Comparison of ENCODE assay signal across 27 cellular contexts in genomic region chr7:5302577-5302976, GRCh38. TPM values are rescaled to one million over a fixed set of nuclear protein-coding genes. Genes with fewer than 3 reads are reported as not detected.
A peak's percentile ranks its signal among the peaks of the same experiment; 100 is the strongest.
DNase-seq lines count a peak whose midpoint lies in the region; ATAC-seq and TF ChIP-seq lines count a peak whose summit lies in the region.
"Had no signal": no experiment of that assay in that cellular context is flagged by ENCODE, and none has a peak within 500 bp of the region (broad histone marks: within the 10 kb centered on the region; RNA-seq: fewer than 3 reads in every experiment).

No MANE protein-coding gene starts in this region.

- TF ChIP-seq CTCF in WERI-Rb-1 (IDR thresholded peaks at IDR 0.05; ENCODE audit: low read depth, low read length) (peak; percentile 14; the same call in 1 of the 2 replicates), upper lobe of right lung (IDR thresholded peaks at IDR 0.05) (no peak), GM10266 (IDR thresholded peaks at IDR 0.05; ENCODE audit: control insufficient read depth, insufficient read depth, low read depth, missing control alignments) (no peak)

- ATAC-seq in activated T-cell treated with anti-CD3 and anti-CD28 coated beads, Interleukin-2, amount 50 U/mL, for 72 hours (replicated peaks in 1 of 2): peak; percentile 14 to 20
- ATAC-seq in activated T-cell treated with anti-CD3 and anti-CD28 coated beads, Interleukin-2, amount 50 U/mL, for 4 hours: no peak
- ATAC-seq in upper lobe of right lung (peak; percentile 21), GM19023 (IDR thresholded peaks at IDR 0.05; ENCODE audit: unreplicated experiment) (no peak)

- no peak for DNase-seq in activated T-cell treated with anti-CD3 and anti-CD28 coated beads, Interleukin-2, amount 50 U/mL, for 72 hours
- DNase-seq in activated T-cell treated with anti-CD3 and anti-CD28 coated beads, Interleukin-2, amount 50 U/mL, for 4 hours: no peak
- no peak for DNase-seq in WERI-Rb-1
- peak; percentile 59 for DNase-seq in islet precursor cell
- no peak for DNase-seq in upper lobe of right lung
- DNase-seq in NCI-H1930 (lab: John Stamatoyannopoulos, UW): no peak
- no peak for DNase-seq in GM10266 (ENCODE audit: extremely low spot score)
- DNase-seq: 8988T; activated CD4-positive, alpha-beta T cell treated with anti-CD3 and anti-CD28 coated beads for 4 hours; activated effector memory CD4-positive, alpha-beta T cell treated with anti-CD3 and anti-CD28 coated beads, Interleukin-2, amount 50 U/mL, for 16 hours; activated naive CD8-positive, alpha-beta T cell treated with anti-CD3 and anti-CD28 coated beads for 36 hours; activated T-cell treated with anti-CD3 and anti-CD28 coated beads for 4 hours; anterior cingulate cortex; colonic mucosa; DND-41; effector CD4-positive, alpha-beta T cell; GF-D8; MM.1S; NCI-H2081; NCI-H526; NK-92 treated with Interleukin-12 subunit alpha and Interleukin-12 subunit beta, amount 100 ng/mL, for 24 hours; posterior cingulate gyrus; SHP77; sigmoid colon; stimulated activated CD4-positive, alpha-beta T cell treated with anti-CD3 and anti-CD28 coated beads, Interleukin-12 subunit alpha, Interleukin-12 subunit beta, amount 100 ng/mL, for 4 hours; stimulated activated CD4-positive, alpha-beta T cell treated with anti-CD3 and anti-CD28 coated beads, Interleukin-2, amount 100 ng/mL, for 48 hours had no signal

- peaks cover under 1% of the 10 kb centered on the region for H3K27me3 Mint-ChIP-seq in activated T-cell treated with anti-CD3 and anti-CD28 coated beads, Interleukin-2, amount 50 U/mL, for 72 hours (ENCODE audit: low read depth)
- H3K27me3 Mint-ChIP-seq in activated T-cell treated with anti-CD3 and anti-CD28 coated beads, Interleukin-2, amount 50 U/mL, for 4 hours (ENCODE audit: low read depth): peaks cover 5% of the 10 kb centered on the region

- no peaks in the 10 kb centered on the region for H3K4me1 ChIP-seq in upper lobe of right lung
- H3K4me1 ChIP-seq: colonic mucosa, sigmoid colon had no signal

- H3K4me3 ChIP-seq in WERI-Rb-1 (ENCODE audit: low read depth, low read length) (no peak overlapping the region), upper lobe of right lung (no peak overlapping the region)
- H3K4me3 ChIP-seq: colonic mucosa, sigmoid colon had no signal

- H3K27ac ChIP-seq in WERI-Rb-1: no peak overlapping the region
- no peak overlapping the region for H3K27ac ChIP-seq in upper lobe of right lung
- H3K27ac ChIP-seq: colonic mucosa, sigmoid colon had no signal

- H3K4me3 Mint-ChIP-seq in activated T-cell treated with anti-CD3 and anti-CD28 coated beads, Interleukin-2, amount 50 U/mL, for 72 hours: no peak overlapping the region
- no peak overlapping the region for H3K4me3 Mint-ChIP-seq in activated T-cell treated with anti-CD3 and anti-CD28 coated beads, Interleukin-2, amount 50 U/mL, for 4 hours
- H3K4me3 Mint-ChIP-seq: activated naive CD8-positive, alpha-beta T cell treated with anti-CD3 and anti-CD28 coated beads for 36 hours had no signal

- H3K27me3 ChIP-seq in WERI-Rb-1 (ENCODE audit: insufficient read depth, low read depth, severe bottlenecking): no peaks in the 10 kb centered on the region
- H3K27me3 ChIP-seq in upper lobe of right lung: no peaks in the 10 kb centered on the region
- H3K27me3 ChIP-seq: colonic mucosa had no signal

- H3K9me3 ChIP-seq in WERI-Rb-1 (ENCODE audit: severe bottlenecking) (no peaks in the 10 kb centered on the region), upper lobe of right lung (no peaks in the 10 kb centered on the region)
- H3K9me3 ChIP-seq: colonic mucosa, sigmoid colon had no signal

- H3K36me3 Mint-ChIP-seq in activated T-cell treated with anti-CD3 and anti-CD28 coated beads, Interleukin-2, amount 50 U/mL, for 72 hours (ENCODE audit: insufficient read depth in 2 of 2): no peaks in the 10 kb centered on the region
- no peaks in the 10 kb centered on the region for H3K36me3 Mint-ChIP-seq in activated T-cell treated with anti-CD3 and anti-CD28 coated beads, Interleukin-2, amount 50 U/mL, for 4 hours (ENCODE audit: insufficient read depth)
- H3K36me3 Mint-ChIP-seq: activated naive CD8-positive, alpha-beta T cell treated with anti-CD3 and anti-CD28 coated beads for 36 hours had no signal

- intact Hi-C loops in upper lobe of right lung (cut with DNase I): no loop called here

- H3K4me1 Mint-ChIP-seq in activated T-cell treated with anti-CD3 and anti-CD28 coated beads, Interleukin-2, amount 50 U/mL, for 72 hours (ENCODE audit: low read depth): no peaks in the 10 kb centered on the region
- H3K4me1 Mint-ChIP-seq in activated T-cell treated with anti-CD3 and anti-CD28 coated beads, Interleukin-2, amount 50 U/mL, for 4 hours (ENCODE audit: low read depth): peaks cover 4% of the 10 kb centered on the region
- H3K4me1 Mint-ChIP-seq: activated naive CD8-positive, alpha-beta T cell treated with anti-CD3 and anti-CD28 coated beads for 36 hours had no signal

- no peak overlapping the region for H3K27ac Mint-ChIP-seq in activated T-cell treated with anti-CD3 and anti-CD28 coated beads, Interleukin-2, amount 50 U/mL, for 72 hours
- H3K27ac Mint-ChIP-seq: activated naive CD8-positive, alpha-beta T cell treated with anti-CD3 and anti-CD28 coated beads for 36 hours had no signal

- no peaks in the 10 kb centered on the region for H3K36me3 ChIP-seq in WERI-Rb-1
- H3K36me3 ChIP-seq in upper lobe of right lung: peaks cover 11% of the 10 kb centered on the region
- H3K36me3 ChIP-seq: colonic mucosa had no signal

- H3K9me3 Mint-ChIP-seq in activated T-cell treated with anti-CD3 and anti-CD28 coated beads, Interleukin-2, amount 50 U/mL, for 72 hours: no peaks in the 10 kb centered on the region
- H3K9me3 Mint-ChIP-seq in activated T-cell treated with anti-CD3 and anti-CD28 coated beads, Interleukin-2, amount 50 U/mL, for 4 hours: no peaks in the 10 kb centered on the region
- H3K9me3 Mint-ChIP-seq: activated naive CD8-positive, alpha-beta T cell treated with anti-CD3 and anti-CD28 coated beads for 36 hours had no signal

RNA-seq across cellular contexts. Expression of gene SLC29A4, which starts 19.8 kb away (rescaled TPM):
- total RNA-seq in activated T-cell treated with anti-CD3 and anti-CD28 coated beads, Interleukin-2, amount 50 U/mL, for 72 hours: 1 to 10 TPM in 1 of 2 donors, under 1 TPM in 1; 0.48 to 1.3 TPM
- under 1 TPM; 0.18 to 0.34 (median 0.24) TPM for total RNA-seq in activated T-cell treated with anti-CD3 and anti-CD28 coated beads, Interleukin-2, amount 50 U/mL, for 4 hours
- 0.98 TPM for total RNA-seq in upper lobe of right lung

Comparison
In these comparisons a context has a peak if more than half of its experiments do, and no peak if none do; other contexts are left out.
1. ATAC-seq: peak in activated T-cell treated with anti-CD3 and anti-CD28 coated beads, Interleukin-2, amount 50 U/mL, for 72 hours (2 of 2) and upper lobe of right lung (single experiment); none in activated T-cell treated with anti-CD3 and anti-CD28 coated beads, Interleukin-2, amount 50 U/mL, for 4 hours (0 of 2) and GM19023 (single experiment).